21 cellular contexts compared by ENCODE assay signal in genomic region chr11:70631624-70632047, GRCh38.
DNase-seq lines count a peak whose midpoint lies in the region; ATAC-seq and TF ChIP-seq lines count a peak whose summit lies in the region.
"Had no signal": no experiment of that assay in that cellular context is flagged by ENCODE, and none has a peak within 500 bp of the region (broad histone marks: within the 10 kb centered on the region; RNA-seq: fewer than 3 reads in every experiment).

No MANE protein-coding gene starts in this region.

- H3K27ac ChIP-seq in osteoblast (ENCODE audit: low read depth, low read length): no peak overlapping the region
- H3K27ac ChIP-seq: PC-9, SJSA1 had no signal

- DNase-seq in G401 (ENCODE audit: low spot score) (peak; percentile 62), NCI-H82 (lab: John Stamatoyannopoulos, UW) (peak; percentile 93), cerebellar cortex (ENCODE audit: low spot score) (peak; percentile 53), osteoblast (ENCODE audit: insufficient read length, low spot score, missing footprints) (peak; percentile 34)
- no peak for DNase-seq in stimulated activated CD4-positive, alpha-beta T cell treated with anti-CD3 and anti-CD28 coated beads, Interleukin-4, amount 100 ng/mL, for 1 hour
- DNase-seq: CD8-positive, alpha-beta memory T cell; DMS153; DND-41; H7; Kasumi-1; NCI-H2029 treated with DMSO at 0.1 percent for 48 hours; NCI-H446 treated with DMSO at 0.1 percent for 48 hours; NCI-H748 treated with DMSO at 0.1 percent for 48 hours; NK-92 treated with Interleukin-12 subunit alpha and Interleukin-12 subunit beta, amount 100 ng/mL, for 24 hours; PC-9; T-cell had no signal

- H3K27me3 ChIP-seq in osteoblast (ENCODE audit: insufficient read depth, low read length): no peaks in the 10 kb centered on the region
- H3K27me3 ChIP-seq: SJSA1 had no signal

- no peaks in the 10 kb centered on the region for H3K4me1 ChIP-seq in osteoblast (ENCODE audit: insufficient read depth, low read length)

- no peak overlapping the region for H2AFZ ChIP-seq in osteoblast (ENCODE audit: low read length)
- H2AFZ ChIP-seq: PC-9 had no signal

- no peaks in the 10 kb centered on the region for H4K20me1 ChIP-seq in osteoblast (ENCODE audit: insufficient read depth, low read length)

- in situ Hi-C loops in G401 (cut with HindIII; ENCODE audit: low sequenced_read_pairs): no loop called here

- H3K9me3 ChIP-seq in osteoblast (ENCODE audit: low read depth, low read length): no peaks in the 10 kb centered on the region

- no peak for TF ChIP-seq CTCF in osteoblast (IDR thresholded peaks at IDR 0.05; ENCODE audit: extremely low read depth, low read depth, low read length)

- H3K36me3 ChIP-seq in osteoblast (ENCODE audit: insufficient read depth, low read length): no peaks in the 10 kb centered on the region
- H3K36me3 ChIP-seq: SJSA1 had no signal

- H3K4me3 ChIP-seq in osteoblast (ENCODE audit: insufficient read depth, low read length): no peak overlapping the region
- H3K4me3 ChIP-seq: K562, PC-9, SJSA1 had no signal

- H3K79me2 ChIP-seq in osteoblast (ENCODE audit: insufficient read depth, low read length): no peaks in the 10 kb centered on the region

- ATAC-seq in HG02588 (IDR thresholded peaks at IDR 0.05; ENCODE audit: unreplicated experiment) (no peak), GM21825 (IDR thresholded peaks at IDR 0.05; ENCODE audit: unreplicated experiment) (no peak)
- ATAC-seq: K562, Right ventricle myocardium inferior, T-cell had no signal

- no peak overlapping the region for H3K4me2 ChIP-seq in osteoblast (ENCODE audit: insufficient read depth, low read length)
- H3K4me2 ChIP-seq: PC-9 had no signal
